ENCODE assay signal across 1 cellular context in genomic region chr10:102399217-102400021, GRCh38.
TF ChIP-seq lines count a peak whose summit lies in the region.

No MANE protein-coding gene starts in this region.

TF ChIP-seq in SK-N-SH, 30 proteins besides CTCF, POLR2A, EP300 and RAD21 (continued from another document):
- no peak for TF ChIP-seq REST (IDR thresholded peaks at IDR 0.05; ENCODE audit: low read depth, low read length)
- TF ChIP-seq NFIC (IDR thresholded peaks at IDR 0.05; ENCODE audit: borderline replicate concordance): no peak
- TF ChIP-seq MXI1 (IDR thresholded peaks at IDR 0.05; ENCODE audit: low read depth, low read length): peak; percentile 74; the same call in 1 of the 2 replicates
- peak; percentile 32; the same call in 1 of the 2 replicates for TF ChIP-seq POLR2AphosphoS5 (IDR thresholded peaks at IDR 0.05; ENCODE audit: low read depth, low read length)
- TF ChIP-seq RXRA (IDR thresholded peaks at IDR 0.05; ENCODE audit: borderline replicate concordance, low read depth): no peak
- TF ChIP-seq TEAD4 (IDR thresholded peaks at IDR 0.05; ENCODE audit: borderline replicate concordance, insufficient read depth): no peak
- TF ChIP-seq IRF3 (IDR thresholded peaks at IDR 0.05; ENCODE audit: low read depth, low read length): no peak
- no peak for TF ChIP-seq YY1 (IDR thresholded peaks at IDR 0.05; ENCODE audit: low read depth)
- TF ChIP-seq CHD2 (IDR thresholded peaks at IDR 0.05; ENCODE audit: low read length, partially characterized antibody): no peak
- no peak for TF ChIP-seq FOSL2 (IDR thresholded peaks at IDR 0.05; ENCODE audit: borderline replicate concordance, low read depth)
- TF ChIP-seq RCOR1 (IDR thresholded peaks at IDR 0.05; ENCODE audit: low read length): peak; percentile 60; the same call in 1 of the 2 replicates
- TF ChIP-seq EZH2phosphoT487 (IDR thresholded peaks at IDR 0.05; ENCODE audit: borderline replicate concordance, low read depth): no peak
- TF ChIP-seq SIN3A (IDR thresholded peaks at IDR 0.05; ENCODE audit: borderline replicate concordance, low read depth, low read length): peak; percentile 34; the same call in 1 of the 2 replicates
- TF ChIP-seq MAX (IDR thresholded peaks at IDR 0.05; ENCODE audit: low read depth): peak; percentile 54; the same call in 1 of the 2 replicates
- TF ChIP-seq GATA2 (CRISPR knock-in tag; IDR thresholded peaks at IDR 0.05): 0 out of 2 replicates have a peak, but pooled peaks have one; percentile 18
- peak; percentile 38; the same call in 1 of the 2 replicates for TF ChIP-seq TAF1 (IDR thresholded peaks at IDR 0.05; ENCODE audit: borderline replicate concordance, low read depth, low read length)
- no peak for TF ChIP-seq RFX5 (IDR thresholded peaks at IDR 0.05; ENCODE audit: low read length)
- no peak for TF ChIP-seq USF2 (IDR thresholded peaks at IDR 0.05; ENCODE audit: borderline replicate concordance, low read depth, low read length)
- TF ChIP-seq ELF1 (IDR thresholded peaks at IDR 0.05): no peak
- TF ChIP-seq FOXM1 (IDR thresholded peaks at IDR 0.05; ENCODE audit: low read depth): no peak
- TF ChIP-seq SMC3 (IDR thresholded peaks at IDR 0.05; ENCODE audit: low read depth, low read length): peak; percentile 69
- TF ChIP-seq ZBTB33 (IDR thresholded peaks at IDR 0.05; ENCODE audit: borderline replicate concordance, low read depth): no peak
- TF ChIP-seq TCF12 (IDR thresholded peaks at IDR 0.05): no peak
